9 cellular contexts compared by ENCODE assay signal in the genomic region with DNA sequence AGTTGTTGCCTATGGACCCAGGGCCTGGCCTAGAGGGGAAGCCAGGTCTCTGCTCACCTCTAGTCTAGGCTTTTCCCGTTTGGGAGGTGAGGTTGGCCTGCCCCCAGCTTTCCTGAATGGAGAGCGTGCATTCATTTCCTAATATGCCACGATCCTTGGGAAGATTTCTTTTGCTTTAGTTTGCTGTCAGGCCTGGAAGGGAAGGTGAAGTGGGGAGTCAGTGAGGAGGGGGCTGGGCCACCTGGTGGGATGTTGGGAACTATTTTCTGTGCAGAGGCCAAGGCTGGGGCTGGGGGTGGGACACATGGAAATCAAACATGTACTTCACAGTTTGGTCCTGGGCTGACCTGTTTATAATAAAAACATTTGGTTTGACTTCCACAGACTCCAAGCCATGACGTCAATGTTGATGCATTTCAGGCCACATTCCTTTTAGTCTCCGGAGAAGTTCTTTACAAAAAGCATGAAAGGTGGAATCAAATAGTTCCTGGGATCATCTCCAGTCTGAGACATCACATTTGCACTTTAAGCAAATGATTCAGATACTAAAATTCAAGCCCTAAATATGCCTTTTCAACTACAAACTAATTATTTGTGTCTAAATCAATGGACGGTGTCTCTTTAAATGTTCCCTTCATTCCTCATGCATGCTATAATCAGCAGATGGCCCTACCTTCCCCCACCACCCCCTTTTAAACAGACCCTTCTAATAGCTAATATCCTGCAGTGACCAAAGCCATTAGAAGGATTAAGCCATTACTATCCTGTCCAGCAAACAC. TPM values are rescaled to one million over a fixed set of nuclear protein-coding genes. Genes with fewer than 3 reads are reported as not detected.
A peak's percentile ranks its signal among the peaks of the same experiment; 100 is the strongest.
DNase-seq lines count a peak whose midpoint lies in the region; ATAC-seq and TF ChIP-seq lines count a peak whose summit lies in the region.
"Had no signal": no experiment of that assay in that cellular context is flagged by ENCODE, and none has a peak within 500 bp of the region (broad histone marks: within the 10 kb centered on the region; RNA-seq: fewer than 3 reads in every experiment).

No MANE protein-coding gene starts in this region.

- no peaks in the 10 kb centered on the region for H3K36me3 Mint-ChIP-seq in CD4-positive, alpha-beta memory T cell

- H3K4me1 ChIP-seq in right atrium auricular region (peaks cover 0 to 25% of the 10 kb centered on the region in 2 donors), sigmoid colon (peaks cover 0 to 71% (median 55%) of the 10 kb centered on the region in 4 donors)
- no peaks in the 10 kb centered on the region for H3K4me1 ChIP-seq in CD4-positive, alpha-beta memory T cell (ENCODE audit: insufficient read depth, low read length)

- H3K27ac Mint-ChIP-seq in CD4-positive, alpha-beta memory T cell = no peak overlapping the region

- peak overlapping the region; percentile 59 to 72 for H3K27ac ChIP-seq in right atrium auricular region
- peak overlapping the region; percentile 73 to 87 (median 86) for H3K27ac ChIP-seq in sigmoid colon
- no peak overlapping the region for H3K27ac ChIP-seq in CD4-positive, alpha-beta memory T cell (ENCODE audit: low read depth, low read length)

- WGBS in sigmoid colon, 2 donors = 73 to 82% methylated on average over 6 of the region's 6 CpGs

- no peaks in the 10 kb centered on the region for H3K27me3 ChIP-seq in right atrium auricular region
- no peaks in the 10 kb centered on the region for H3K27me3 ChIP-seq in sigmoid colon
- H3K27me3 ChIP-seq in CD4-positive, alpha-beta memory T cell (ENCODE audit: insufficient read depth, low read length) = no peaks in the 10 kb centered on the region

- H3K9me3 ChIP-seq in right atrium auricular region (no peaks in the 10 kb centered on the region), sigmoid colon (no peaks in the 10 kb centered on the region)
- no peaks in the 10 kb centered on the region for H3K9me3 ChIP-seq in CD4-positive, alpha-beta memory T cell (ENCODE audit: control insufficient read depth in 1 of 2, low read length in 2 of 2)

- H3K4me3 ChIP-seq in right atrium auricular region (no peak overlapping the region), sigmoid colon (no peak overlapping the region)
- H3K4me3 ChIP-seq in CD4-positive, alpha-beta memory T cell (ENCODE audit: low read length in 2 of 2) = no peak overlapping the region

- CTCF ChIA-PET in CD4-positive, alpha-beta memory T cell (lab: Charles Lee; ENCODE audit: partially characterized antibody) = interaction anchor here (0.7 to 7.7 kb wide), 15 partner anchors 8 to 732 kb away, joined by 3 to 70 read pairs (median 5); no protein-coding TSS in a partner anchor

- peaks cover 4 to 7% of the 10 kb centered on the region in 2 donors for H3K27me3 Mint-ChIP-seq in CD4-positive, alpha-beta memory T cell

- peaks cover 0 to 2% (median 0%) of the 10 kb centered on the region in 8 donors for H3K9me3 Mint-ChIP-seq in CD4-positive, alpha-beta memory T cell

- intact Hi-C loops in sigmoid colon (cut with DNase I) = loop anchor here (5.0 to 10.0 kb wide), 6 partner anchors 62 to 732 kb away; partner anchors contain the start of genes HMGB1 and USPL1
- intact Hi-C loops in CD4-positive, alpha-beta memory T cell (cut with micrococcal nuclease) = loop anchor here (1.0 kb wide), 2 partner anchors 180 to 185 kb away; no protein-coding TSS in a partner anchor

- no peaks in the 10 kb centered on the region for H3K36me3 ChIP-seq in right atrium auricular region
- no peaks in the 10 kb centered on the region for H3K36me3 ChIP-seq in sigmoid colon
- no peaks in the 10 kb centered on the region for H3K36me3 ChIP-seq in CD4-positive, alpha-beta memory T cell (ENCODE audit: insufficient read depth, low read length)

- no peak overlapping the region for H3K4me3 Mint-ChIP-seq in CD4-positive, alpha-beta memory T cell

- DNase-seq in H4 (ENCODE audit: low spot score) = peak; percentile 70
- DNase-seq in amniotic epithelial cell (ENCODE audit: low read depth) = peak; percentile 94
- no peak for DNase-seq in right atrium auricular region (ENCODE audit: low spot score)
- DNase-seq in sigmoid colon = no peak
- DNase-seq in CD4-positive, alpha-beta memory T cell = no peak
- no peak for DNase-seq in NOMO-1 treated with DMSO at 0.1 percent for 48 hours (lab: John Stamatoyannopoulos, UW; ENCODE audit: unreplicated experiment)
- DNase-seq: cortex of kidney had no signal

- POLR2A ChIA-PET in CD4-positive, alpha-beta memory T cell (lab: Charles Lee; ENCODE audit: partially characterized antibody) = interaction anchor here (0.7 kb wide), 1 partner anchor 1017 kb away, joined by 4 read pairs; no protein-coding TSS in a partner anchor

- ATAC-seq in HG03460 (IDR thresholded peaks at IDR 0.05; ENCODE audit: unreplicated experiment) (no peak), GM21723 (IDR thresholded peaks at IDR 0.05; ENCODE audit: unreplicated experiment) (no peak)

- H3K4me1 Mint-ChIP-seq in CD4-positive, alpha-beta memory T cell = peaks cover 0 to 6% (median 4%) of the 10 kb centered on the region in 4 donors

- no peak for TF ChIP-seq POLR2A in sigmoid colon (IDR thresholded peaks at IDR 0.05)

- no peak for TF ChIP-seq CTCF in right atrium auricular region (IDR thresholded peaks at IDR 0.05)
- TF ChIP-seq CTCF in sigmoid colon (IDR thresholded peaks at IDR 0.05) = no peak

- TF ChIP-seq EP300 in sigmoid colon (IDR thresholded peaks at IDR 0.05) = peak in 1 of 4 donors; percentile 14

RNA-seq across cellular contexts. Expression of gene MEDAG, which starts 41.5 kb away (rescaled TPM):
- not detected in 2 replicates for total RNA-seq in H4 (2014; rRNA removed; shearing (Covaris generic))
- total RNA-seq in right atrium auricular region (10 to 100 TPM; 37.4 to 42.4 TPM), sigmoid colon (10 to 100 TPM; 14.3 to 42.1 (median 20.1) TPM)
- polyA plus RNA-seq in sigmoid colon = 10 to 100 TPM in 1 of 3 donors, 1 to 10 TPM in 2; 1.4 to 18.0 (median 5.0) TPM
- not detected for total RNA-seq in CD4-positive, alpha-beta memory T cell
- under 1 TPM in 1 of 2 donors, not detected in 1; 0.29 TPM for polyA plus RNA-seq in CD4-positive, alpha-beta memory T cell

Comparison
In these comparisons a context has a peak if more than half of its experiments do, and no peak if none do; other contexts are left out.
1. DNase-seq: peak in H4 (single experiment) and amniotic epithelial cell (single experiment); none in right atrium auricular region (single experiment), sigmoid colon (single experiment), CD4-positive, alpha-beta memory T cell (0 of 5) and NOMO-1 treated with DMSO at 0.1 percent for 48 hours (single experiment).
2. RNA of gene MEDAG, which starts 41.5 kb away (total RNA-seq): 37.4 to 42.4 TPM in right atrium auricular region and 14.3 to 42.1 TPM in sigmoid colon; not detected in CD4-positive, alpha-beta memory T cell and not detected in H4; every median in the first group is over 10 times any median in the second.